In the genomic region with DNA sequence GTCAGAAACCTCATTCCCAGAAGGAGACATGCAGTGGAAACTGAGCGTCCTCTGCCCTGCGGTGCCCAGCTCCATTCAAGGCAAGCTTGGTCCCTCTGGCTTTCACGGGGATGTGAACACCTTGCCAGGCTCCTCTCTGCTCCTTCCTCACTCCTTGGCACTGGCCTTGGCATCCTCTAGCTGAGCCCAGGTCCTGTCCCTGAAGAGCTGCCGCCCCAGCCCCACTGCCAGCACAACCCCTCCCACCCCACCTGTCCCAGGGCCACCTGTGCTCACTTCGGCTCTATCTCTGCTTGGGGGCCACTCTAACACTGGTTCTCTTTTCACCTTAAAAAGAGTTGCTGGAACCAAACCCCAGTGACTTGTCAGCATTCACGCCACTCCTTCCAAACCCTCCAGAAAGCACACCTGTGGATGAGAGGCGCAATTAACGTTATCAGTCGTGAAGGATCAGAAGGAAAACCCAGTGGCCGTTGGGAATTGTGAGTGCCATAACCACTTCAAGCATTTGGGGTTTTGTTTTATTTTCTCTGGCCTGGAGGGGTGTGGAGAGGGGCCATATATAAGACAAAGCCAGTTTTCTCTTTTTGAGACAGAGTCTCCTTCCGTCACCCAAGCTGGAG, we compare ENCODE assay signal across 18 cellular contexts.
"Had no signal": no experiment of that assay in that cellular context is flagged by ENCODE, and none has a peak within 500 bp of the region (broad histone marks: within the 10 kb centered on the region; RNA-seq: fewer than 3 reads in every experiment).

No MANE protein-coding gene starts in this region.

- H3K4me2 ChIP-seq: hepatocyte, smooth muscle cell had no signal

- H3K4me3 ChIP-seq: esophagus squamous epithelium, hepatocyte, lower lobe of right lung, right atrium auricular region, smooth muscle cell, suprapubic skin, thyroid gland, upper lobe of left lung, uterus had no signal

- H3K27ac Mint-ChIP-seq: memory B cell had no signal

- H3K36me3 ChIP-seq: esophagus squamous epithelium, lower lobe of right lung, right atrium auricular region, suprapubic skin, thyroid gland, upper lobe of left lung, uterus had no signal

- H2AFZ ChIP-seq: hepatocyte had no signal

- H3K4me3 Mint-ChIP-seq: memory B cell; naive thymus-derived CD4-positive, alpha-beta T cell had no signal

- ATAC-seq: naive thymus-derived CD4-positive, alpha-beta T cell; stimulated activated naive CD8-positive, alpha-beta T cell treated with anti-CD3 and anti-CD28 coated beads, Interleukin-15, Interleukin-2, amounts not matched to agents 100 U/mL and 50 U/mL, for 24 hours had no signal

- H3K79me2 ChIP-seq: hepatocyte had no signal

- DNase-seq: cerebellar nuclear complex; dermis blood vessel endothelial cell; esophagus squamous epithelium; foreskin fibroblast; head of caudate nucleus; lower lobe of right lung; naive thymus-derived CD4-positive, alpha-beta T cell; posterior cingulate gyrus; stimulated activated CD4-positive, alpha-beta T cell treated with anti-CD3 and anti-CD28 coated beads, Interleukin-2, amount 100 ng/mL, for 48 hours; stimulated activated naive CD8-positive, alpha-beta T cell treated with anti-CD3 and anti-CD28 coated beads, Interleukin-15, Interleukin-2, amounts not matched to agents 100 U/mL and 50 U/mL, for 24 hours; upper lobe of left lung; uterus had no signal

- H3K4me1 ChIP-seq: uterus had no signal

- H3K9me3 ChIP-seq: esophagus squamous epithelium, lower lobe of right lung, right atrium auricular region, suprapubic skin, thyroid gland, upper lobe of left lung, uterus had no signal

- H3K4me1 Mint-ChIP-seq: memory B cell had no signal

- H3K36me3 Mint-ChIP-seq: memory B cell; naive thymus-derived CD4-positive, alpha-beta T cell had no signal

- H3K27ac ChIP-seq: esophagus squamous epithelium, hepatocyte, lower lobe of right lung, suprapubic skin, uterus had no signal

- H3K27me3 ChIP-seq: hepatocyte, right atrium auricular region, thyroid gland, upper lobe of left lung, uterus had no signal
